ENCODE assay signal across 1 cellular context in the genomic region with DNA sequence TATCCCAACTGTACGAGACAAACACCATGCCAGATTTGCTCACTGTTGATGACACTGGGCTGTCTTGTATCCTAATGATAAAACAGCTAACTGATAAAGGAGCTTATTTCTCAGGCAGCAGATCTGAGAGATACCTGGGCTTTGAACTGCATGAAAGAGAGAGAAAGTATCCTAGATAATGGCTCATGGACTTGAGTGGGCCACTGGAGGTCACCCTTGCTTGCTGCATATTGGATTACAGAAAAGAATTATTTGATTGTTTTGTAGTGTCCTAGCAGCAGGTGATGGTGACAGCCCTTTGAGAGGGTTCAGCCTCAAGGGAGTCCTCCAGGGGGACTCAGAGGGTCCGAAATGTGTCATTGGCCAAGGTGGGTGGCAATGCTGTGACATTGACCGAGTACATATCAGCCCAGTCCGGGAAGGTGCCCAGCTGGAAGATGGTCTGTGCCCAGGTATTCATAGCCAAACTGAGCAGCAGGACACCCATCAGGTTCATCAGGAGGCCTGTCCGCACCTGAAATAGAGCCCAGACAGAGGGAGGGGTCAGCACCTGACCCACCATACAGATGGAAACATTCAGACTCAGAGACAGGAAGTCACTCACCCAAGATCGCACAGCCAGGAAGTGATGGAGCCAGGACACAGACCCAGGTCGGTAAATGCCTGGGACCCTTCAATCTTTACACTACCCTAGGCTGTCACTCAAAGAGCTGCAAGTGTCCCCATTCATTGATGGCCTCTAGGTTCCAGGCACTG.
TF ChIP-seq lines count a peak whose summit lies in the region.

No MANE protein-coding gene starts in this region.

TF ChIP-seq in HepG2, 621 proteins besides CTCF, POLR2A, EP300 and RAD21 (continued from another document):
- TF ChIP-seq DZIP1 (CRISPR knock-in tag; IDR thresholded peaks at IDR 0.05) (no peak), ZNF652 (CRISPR knock-in tag; IDR thresholded peaks at IDR 0.05; ENCODE audit: borderline replicate concordance, low read depth) (no peak), DPF2 (CRISPR knock-in tag; IDR thresholded peaks at IDR 0.05; ENCODE audit: borderline replicate concordance, low read depth) (no peak), ZNF282 (IDR thresholded peaks at IDR 0.05; ENCODE audit: partially characterized antibody) (no peak), ZNF558 (CRISPR knock-in tag; IDR thresholded peaks at IDR 0.05; ENCODE audit: borderline replicate concordance) (no peak), ZNF136 (CRISPR knock-in tag; IDR thresholded peaks at IDR 0.05; ENCODE audit: low read depth) (no peak), ZFX (CRISPR knock-in tag; IDR thresholded peaks at IDR 0.05; ENCODE audit: low read depth) (0 out of 2 replicates have a peak, but pooled peaks have one; percentile 7), CENPT (CRISPR knock-in tag; IDR thresholded peaks at IDR 0.05; ENCODE audit: low read depth) (0 out of 2 replicates have a peak, but pooled peaks have one; percentile 44), ZNF549 (CRISPR knock-in tag; IDR thresholded peaks at IDR 0.05) (no peak), BRD4 (CRISPR knock-in tag; IDR thresholded peaks at IDR 0.05) (no peak), ZNF350 (CRISPR knock-in tag; IDR thresholded peaks at IDR 0.05; ENCODE audit: borderline replicate concordance, low read depth) (no peak), ZNF670 (CRISPR knock-in tag; IDR thresholded peaks at IDR 0.05; ENCODE audit: borderline replicate concordance) (no peak), ISL2 (CRISPR knock-in tag; IDR thresholded peaks at IDR 0.05) (no peak), ZNF839 (CRISPR knock-in tag; IDR thresholded peaks at IDR 0.05; ENCODE audit: borderline replicate concordance) (no peak), ZNF3 (CRISPR knock-in tag; IDR thresholded peaks at IDR 0.05) (no peak), ZNF20 (CRISPR knock-in tag; IDR thresholded peaks at IDR 0.05) (no peak), ELF3 (CRISPR knock-in tag; IDR thresholded peaks at IDR 0.05) (peak; percentile 32; the same call in 1 of the 2 replicates), SP1 (IDR thresholded peaks at IDR 0.05) (no peak), SP1 (CRISPR knock-in tag; IDR thresholded peaks at IDR 0.05) (no peak), CREM (IDR thresholded peaks at IDR 0.05) (no peak), CREM (CRISPR knock-in tag; IDR thresholded peaks at IDR 0.05) (no peak), TOPORS (CRISPR knock-in tag; IDR thresholded peaks at IDR 0.05) (no peak)
- TF ChIP-seq, protein P1, sequence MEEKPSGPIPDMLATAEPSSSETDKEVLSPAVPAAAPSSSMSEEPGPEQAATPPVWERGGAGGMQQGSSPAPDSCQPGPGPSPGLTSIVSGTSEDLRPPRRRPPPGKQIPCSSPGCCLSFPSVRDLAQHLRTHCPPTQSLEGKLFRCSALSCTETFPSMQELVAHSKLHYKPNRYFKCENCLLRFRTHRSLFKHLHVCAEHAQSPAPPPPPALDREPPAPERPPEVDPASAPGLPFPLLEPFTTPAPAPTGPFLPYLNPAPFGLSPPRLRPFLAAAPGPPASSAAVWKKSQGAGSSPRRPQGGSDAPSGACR (CRISPR knock-in tag; IDR thresholded peaks at IDR 0.05), result no peak
- TF ChIP-seq, protein P2, sequence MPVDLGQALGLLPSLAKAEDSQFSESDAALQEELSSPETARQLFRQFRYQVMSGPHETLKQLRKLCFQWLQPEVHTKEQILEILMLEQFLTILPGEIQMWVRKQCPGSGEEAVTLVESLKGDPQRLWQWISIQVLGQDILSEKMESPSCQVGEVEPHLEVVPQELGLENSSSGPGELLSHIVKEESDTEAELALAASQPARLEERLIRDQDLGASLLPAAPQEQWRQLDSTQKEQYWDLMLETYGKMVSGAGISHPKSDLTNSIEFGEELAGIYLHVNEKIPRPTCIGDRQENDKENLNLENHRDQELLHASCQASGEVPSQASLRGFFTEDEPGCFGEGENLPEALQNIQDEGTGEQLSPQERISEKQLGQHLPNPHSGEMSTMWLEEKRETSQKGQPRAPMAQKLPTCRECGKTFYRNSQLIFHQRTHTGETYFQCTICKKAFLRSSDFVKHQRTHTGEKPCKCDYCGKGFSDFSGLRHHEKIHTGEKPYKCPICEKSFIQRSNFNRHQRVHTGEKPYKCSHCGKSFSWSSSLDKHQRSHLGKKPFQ (CRISPR knock-in tag; IDR thresholded peaks at IDR 0.05; ENCODE audit: insufficient replicate concordance), result no peak
- TF ChIP-seq, protein P3, sequence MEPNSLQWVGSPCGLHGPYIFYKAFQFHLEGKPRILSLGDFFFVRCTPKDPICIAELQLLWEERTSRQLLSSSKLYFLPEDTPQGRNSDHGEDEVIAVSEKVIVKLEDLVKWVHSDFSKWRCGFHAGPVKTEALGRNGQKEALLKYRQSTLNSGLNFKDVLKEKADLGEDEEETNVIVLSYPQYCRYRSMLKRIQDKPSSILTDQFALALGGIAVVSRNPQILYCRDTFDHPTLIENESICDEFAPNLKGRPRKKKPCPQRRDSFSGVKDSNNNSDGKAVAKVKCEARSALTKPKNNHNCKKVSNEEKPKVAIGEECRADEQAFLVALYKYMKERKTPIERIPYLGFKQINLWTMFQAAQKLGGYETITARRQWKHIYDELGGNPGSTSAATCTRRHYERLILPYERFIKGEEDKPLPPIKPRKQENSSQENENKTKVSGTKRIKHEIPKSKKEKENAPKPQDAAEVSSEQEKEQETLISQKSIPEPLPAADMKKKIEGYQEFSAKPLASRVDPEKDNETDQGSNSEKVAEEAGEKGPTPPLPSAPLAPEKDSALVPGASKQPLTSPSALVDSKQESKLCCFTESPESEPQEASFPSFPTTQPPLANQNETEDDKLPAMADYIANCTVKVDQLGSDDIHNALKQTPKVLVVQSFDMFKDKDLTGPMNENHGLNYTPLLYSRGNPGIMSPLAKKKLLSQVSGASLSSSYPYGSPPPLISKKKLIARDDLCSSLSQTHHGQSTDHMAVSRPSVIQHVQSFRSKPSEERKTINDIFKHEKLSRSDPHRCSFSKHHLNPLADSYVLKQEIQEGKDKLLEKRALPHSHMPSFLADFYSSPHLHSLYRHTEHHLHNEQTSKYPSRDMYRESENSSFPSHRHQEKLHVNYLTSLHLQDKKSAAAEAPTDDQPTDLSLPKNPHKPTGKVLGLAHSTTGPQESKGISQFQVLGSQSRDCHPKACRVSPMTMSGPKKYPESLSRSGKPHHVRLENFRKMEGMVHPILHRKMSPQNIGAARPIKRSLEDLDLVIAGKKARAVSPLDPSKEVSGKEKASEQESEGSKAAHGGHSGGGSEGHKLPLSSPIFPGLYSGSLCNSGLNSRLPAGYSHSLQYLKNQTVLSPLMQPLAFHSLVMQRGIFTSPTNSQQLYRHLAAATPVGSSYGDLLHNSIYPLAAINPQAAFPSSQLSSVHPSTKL (CRISPR knock-in tag; IDR thresholded peaks at IDR 0.05), result no peak
